In the genomic region with DNA sequence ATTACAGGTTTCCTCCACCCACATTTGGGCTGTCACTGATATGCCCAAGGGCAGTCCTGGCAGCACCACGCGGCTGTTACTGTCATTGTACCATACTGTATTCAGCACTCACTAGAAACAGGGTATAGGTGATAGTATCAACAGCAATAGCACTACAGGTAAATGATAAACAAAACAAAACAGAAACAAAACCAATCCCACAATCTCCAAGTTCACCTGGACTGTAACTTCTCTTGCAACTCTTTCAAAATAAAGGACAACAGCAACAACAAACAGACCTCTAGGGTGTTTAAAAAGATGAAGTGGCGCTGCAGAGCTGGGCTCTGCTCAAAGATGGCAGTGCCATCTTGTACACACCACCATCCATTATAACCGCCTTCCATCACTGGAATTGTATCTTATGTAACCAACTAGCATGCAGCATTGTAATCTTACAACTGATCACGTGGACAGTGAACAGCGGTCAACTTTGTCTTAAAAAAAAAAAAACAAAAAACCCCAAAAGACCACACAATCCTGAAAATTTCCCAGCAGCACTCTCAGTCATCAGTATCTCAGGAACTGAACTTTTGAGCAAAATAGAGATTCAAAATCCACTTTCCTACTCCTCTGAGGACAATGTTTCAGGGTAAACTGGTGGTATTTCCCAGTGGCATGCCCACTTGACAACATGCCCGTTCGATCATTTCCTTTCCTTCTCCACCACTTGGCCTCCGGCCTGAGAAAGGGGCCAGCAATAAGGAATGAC, we compare ENCODE assay signal across 8 cellular contexts. TPM values are rescaled to one million over a fixed set of nuclear protein-coding genes. Genes with fewer than 3 reads are reported as not detected.
A peak's percentile ranks its signal among the peaks of the same experiment; 100 is the strongest.
DNase-seq lines count a peak whose midpoint lies in the region; ATAC-seq, FAIRE-seq and TF ChIP-seq lines count a peak whose summit lies in the region.

No MANE protein-coding gene starts in this region.

- no TSS peak for BruUV-seq in endothelial cell of umbilical vein (replicated peaks; lab: Mats Ljungman, UMichigan)

- CTCF ChIA-PET in endothelial cell of umbilical vein (lab: Charles Lee) = interaction anchor here (1.5 to 9.1 kb wide), 3 partner anchors 8 to 107 kb away, joined by 4 to 79 read pairs (median 5); no protein-coding TSS in a partner anchor

- no peaks in the 10 kb centered on the region for H4K20me1 ChIP-seq in endothelial cell of umbilical vein (replicated peaks; ENCODE audit: control insufficient read depth, extremely low read depth, insufficient read depth, low read length)

- H3K27me3 Mint-ChIP-seq in naive thymus-derived CD8-positive, alpha-beta T cell = peaks cover 0 to 1% (median 0%) of the 10 kb centered on the region in 5 donors

- H3K9me1 ChIP-seq in endothelial cell of umbilical vein (replicated peaks; ENCODE audit: control insufficient read depth, extremely low read depth, insufficient read depth, low read length) = no peaks in the 10 kb centered on the region

- DNase-seq in NCI-H1417 treated with DMSO at 0.1 percent for 48 hours (lab: John Stamatoyannopoulos, UW) (peak; percentile 51), endothelial cell of umbilical vein (ENCODE audit: low read depth, low spot score) (peak; percentile 67), aorta (no peak), T1000 (lab: John Stamatoyannopoulos, UW) (no peak)
- peak; percentile 68 to 74 for DNase-seq in activated CD4-positive, alpha-beta T cell treated with anti-CD3 and anti-CD28 coated beads for 4 hours
- peak in 8 of 10 donors; percentile 25 to 71 (median 51) for DNase-seq in naive thymus-derived CD8-positive, alpha-beta T cell

- H3K27ac ChIP-seq in endothelial cell of umbilical vein (ENCODE audit: insufficient read depth, low read depth, low read length) (peak overlapping the region; percentile 87), aorta (ENCODE audit: low read depth in 1 of 2, low read length in 2 of 2) (peak overlapping the region; percentile 2 to 86)

- H3K4me2 ChIP-seq in endothelial cell of umbilical vein (ENCODE audit: insufficient read depth, low read length) = peak overlapping the region; percentile 98

- H3K27ac Mint-ChIP-seq in naive thymus-derived CD8-positive, alpha-beta T cell = peak overlapping the region; percentile 88 to 99 (median 98)

- H3K9ac ChIP-seq in endothelial cell of umbilical vein (replicated peaks; ENCODE audit: extremely low read depth, insufficient read depth, low read length) = peak overlapping the region; percentile 94

- H3K4me3 ChIP-seq in GM08714 (ENCODE audit: low read length) (peak overlapping the region; percentile 85), endothelial cell of umbilical vein (replicated peaks in 1 of 3; ENCODE audit: insufficient read depth in 1 of 3, low read depth in 1 of 3, low read length in 3 of 3) (peak overlapping the region; percentile 51 to 94 (median 57)), aorta (ENCODE audit: low read length in 2 of 2) (peak overlapping the region; percentile 89 to 92)

- POLR2A ChIA-PET in endothelial cell of umbilical vein (lab: Charles Lee) = interaction anchor here (1.5 to 1.9 kb wide), 2 partner anchors 116 to 139 kb away, joined by 3 to 7 read pairs; no protein-coding TSS in a partner anchor
- POLR2A ChIA-PET in naive thymus-derived CD8-positive, alpha-beta T cell (lab: Charles Lee) = interaction anchor here (0.7 to 1.6 kb wide), 4 partner anchors 7 to 358 kb away, joined by 3 to 11 read pairs (median 3); no protein-coding TSS in a partner anchor

- 0 to 1% methylated on average over 9 of the region's 9 CpGs for WGBS in aorta, 2 donors

- peaks cover 40 to 73% (median 65%) of the 10 kb centered on the region in 4 donors for H3K4me1 Mint-ChIP-seq in naive thymus-derived CD8-positive, alpha-beta T cell

- FAIRE-seq in endothelial cell of umbilical vein (lab: Jason Lieb, UNC) = no peak

- intact Hi-C loops in endothelial cell of umbilical vein (cut with micrococcal nuclease) (loop anchor here (1.0 kb wide), 1 partner anchor 107 kb away; no protein-coding TSS in a partner anchor), aorta (cut with DNase I) (loop anchor here (2.0 to 10.0 kb wide), 3 partner anchors 259 to 477 kb away; no protein-coding TSS in a partner anchor)

- no peak overlapping the region for H2AFZ ChIP-seq in endothelial cell of umbilical vein (ENCODE audit: low read depth, low read length)

- H3K4me1 ChIP-seq in endothelial cell of umbilical vein (ENCODE audit: control insufficient read depth, extremely low read depth, insufficient read depth, low read length) (peaks cover 32% of the 10 kb centered on the region), aorta (ENCODE audit: control insufficient read depth in 1 of 2, insufficient read depth in 2 of 2, low read length in 2 of 2) (no peaks in the 10 kb centered on the region)

- dilution Hi-C loops in endothelial cell of umbilical vein (cut with MboI; ENCODE audit: extremely low pct_ligation_motif_present, low sequenced_read_pairs) = loop anchor here (10.0 to 25.0 kb wide), 2 partner anchors 381 to 469 kb away; no protein-coding TSS in a partner anchor

- H3K9me3 Mint-ChIP-seq in naive thymus-derived CD8-positive, alpha-beta T cell = peaks cover 0 to 4% (median 0%) of the 10 kb centered on the region in 9 donors

- H3K9me3 ChIP-seq in endothelial cell of umbilical vein (replicated peaks; ENCODE audit: control insufficient read depth, insufficient read depth, low read length) (no peaks in the 10 kb centered on the region), aorta (ENCODE audit: control insufficient read depth, low read length) (no peaks in the 10 kb centered on the region)

- H3K36me3 ChIP-seq in endothelial cell of umbilical vein (ENCODE audit: control insufficient read depth in 2 of 2, extremely low read depth in 1 of 2, insufficient read depth in 2 of 2, low read length in 2 of 2) (peaks cover 5 to 11% of the 10 kb centered on the region in 2 experiments), aorta (ENCODE audit: control insufficient read depth in 1 of 2, insufficient read depth in 2 of 2, low read length in 1 of 2) (peaks cover 0 to 4% of the 10 kb centered on the region in 2 donors)

- TF ChIP-seq POLR2A in endothelial cell of umbilical vein (IDR thresholded peaks at IDR 0.05; ENCODE audit: low read depth, low read length) = no peak

- peaks cover 16 to 49% (median 27%) of the 10 kb centered on the region in 3 donors for H3K36me3 Mint-ChIP-seq in naive thymus-derived CD8-positive, alpha-beta T cell

- peak overlapping the region; percentile 90 to 99 (median 92) for H3K4me3 Mint-ChIP-seq in naive thymus-derived CD8-positive, alpha-beta T cell

- H3K79me2 ChIP-seq in endothelial cell of umbilical vein (ENCODE audit: control insufficient read depth, insufficient read depth, low read length) = peaks cover 68% of the 10 kb centered on the region

- H3K27me3 ChIP-seq in endothelial cell of umbilical vein (ENCODE audit: control insufficient read depth in 2 of 2, insufficient read depth in 2 of 2, low read length in 2 of 2) (no peaks in the 10 kb centered on the region), aorta (ENCODE audit: control insufficient read depth in 1 of 2, insufficient read depth in 2 of 2, low read length in 1 of 2) (no peaks in the 10 kb centered on the region)

- TF ChIP-seq CTCF in endothelial cell of umbilical vein (IDR thresholded peaks at IDR 0.05; ENCODE audit: extremely low read depth in 1 of 2, insufficient read depth in 1 of 2, low read depth in 1 of 2, low read length in 2 of 2) = peak in 1 of 2 donors; percentile 7

- ATAC-seq in naive thymus-derived CD8-positive, alpha-beta T cell = peak; percentile 12 to 17
- ATAC-seq in aorta (ENCODE audit: low FRiP score) = no peak
- no peak for ATAC-seq in HG03135 (IDR thresholded peaks at IDR 0.05; ENCODE audit: unreplicated experiment)

TF ChIP-seq in endothelial cell of umbilical vein, 7 proteins besides CTCF, POLR2A, EP300 and RAD21:
- TF ChIP-seq EZH2 (IDR thresholded peaks at IDR 0.05; ENCODE audit: borderline replicate concordance, low read depth, low read length, severe bottlenecking) (no peak), JUN (IDR thresholded peaks at IDR 0.05; ENCODE audit: borderline replicate concordance, insufficient read depth, insufficient read length, low read depth) (no peak)
- TF ChIP-seq, protein P1, sequence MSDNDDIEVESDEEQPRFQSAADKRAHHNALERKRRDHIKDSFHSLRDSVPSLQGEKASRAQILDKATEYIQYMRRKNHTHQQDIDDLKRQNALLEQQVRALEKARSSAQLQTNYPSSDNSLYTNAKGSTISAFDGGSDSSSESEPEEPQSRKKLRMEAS (IDR thresholded peaks at IDR 0.05; ENCODE audit: insufficient read depth, insufficient read length) = peak; percentile 33

RNA-seq across cellular contexts. Expression of a gene that starts 3.8 kb away (rescaled TPM):
- total RNA-seq in endothelial cell of umbilical vein (109 TPM in 2 replicates), aorta (100 to 1,000 TPM in 1 of 2 donors, 10 to 100 TPM in 1; 90.6 to 148 TPM)
- polyA plus RNA-seq in endothelial cell of umbilical vein (65.4 and 66.6 TPM in 2 replicates), aorta (100 to 1,000 TPM in 1 of 2 donors, 10 to 100 TPM in 1; 36.9 to 123 TPM)
- 54.8 and 66.0 TPM in 2 replicates for polyA plus RNA-seq in endothelial cell of umbilical vein (2011; cell fraction: cytosol; rRNA removed)
- polyA plus RNA-seq in endothelial cell of umbilical vein (2011; cell fraction: nucleus; rRNA removed) = 154 and 212 TPM in 2 replicates
- polyA plus RNA-seq in endothelial cell of umbilical vein (2012) = 52.6 and 76.5 TPM in 2 replicates
- 57.9 and 61.4 TPM in 2 replicates for polyA minus RNA-seq in endothelial cell of umbilical vein
- 65.2 TPM for polyA minus RNA-seq in endothelial cell of umbilical vein (2011; cell fraction: cytosol; rRNA and poly(A)+ RNA removed)
- polyA minus RNA-seq in endothelial cell of umbilical vein (2011; cell fraction: nucleus; rRNA and poly(A)+ RNA removed) = 78.8 and 129 TPM in 2 replicates
- 100 to 1,000 TPM; 165 to 183 TPM for total RNA-seq in naive thymus-derived CD8-positive, alpha-beta T cell
- 10 to 100 TPM; 25.8 to 51.0 (median 30.4) TPM for polyA plus RNA-seq in naive thymus-derived CD8-positive, alpha-beta T cell

Comparison
In these comparisons a context has a peak if more than half of its experiments do, and no peak if none do; other contexts are left out.
1. DNase-seq: peak in NCI-H1417 treated with DMSO at 0.1 percent for 48 hours (single experiment), activated CD4-positive, alpha-beta T cell treated with anti-CD3 and anti-CD28 coated beads for 4 hours (2 of 2), endothelial cell of umbilical vein (single experiment) and naive thymus-derived CD8-positive, alpha-beta T cell (8 of 10); none in aorta (0 of 2) and T1000 (single experiment).
2. ATAC-seq: peak in naive thymus-derived CD8-positive, alpha-beta T cell (2 of 2); none in aorta (single experiment) and HG03135 (single experiment).
3. Peak in every context shown above with its lines, with median percentiles within 50 percentile points of each other: H3K4me3 ChIP-seq.